ENCODE assay signal across 26 cellular contexts in the genomic region with DNA sequence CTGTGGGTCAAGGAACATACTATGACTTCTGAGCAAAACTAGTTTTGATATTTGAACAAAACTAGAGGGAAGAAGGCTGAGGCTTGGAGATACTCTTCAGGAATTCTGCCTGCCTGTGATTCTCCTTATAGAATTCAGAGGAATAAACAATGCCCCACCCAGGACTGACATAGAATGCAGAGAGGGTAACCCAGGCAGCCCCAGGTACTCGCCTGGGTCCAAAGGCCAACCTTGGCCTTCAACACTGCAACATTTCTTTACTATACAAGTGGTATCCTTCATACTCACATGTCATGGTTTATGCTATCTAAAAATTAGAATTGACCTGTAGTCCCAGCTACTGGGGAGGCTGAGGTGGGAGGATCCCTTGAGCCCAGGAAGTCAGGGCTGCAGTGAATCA.
"Had no signal": no experiment of that assay in that cellular context is flagged by ENCODE, and none has a peak within 500 bp of the region (broad histone marks: within the 10 kb centered on the region; RNA-seq: fewer than 3 reads in every experiment).

No MANE protein-coding gene starts in this region.

- H3K4me1 ChIP-seq: left lung, lower lobe of right lung, right atrium auricular region, thyroid gland, transverse colon, vagina had no signal

- H3K36me3 ChIP-seq: heart right ventricle, left lung, lower lobe of right lung, ovary, right atrium auricular region, spleen, thyroid gland, transverse colon, upper lobe of left lung, vagina had no signal

- H3K9me3 ChIP-seq: heart right ventricle, lower lobe of right lung, ovary, right atrium auricular region, testis, thyroid gland, transverse colon, upper lobe of left lung, vagina had no signal

- DNase-seq: heart right ventricle; kidney glomerular epithelial cell; left cardiac atrium; left lung; lower lobe of right lung; mammary epithelial cell; mesendoderm; naive thymus-derived CD4-positive, alpha-beta T cell; ovary; spleen; stimulated activated CD4-positive, alpha-beta T cell treated with anti-CD3 and anti-CD28 coated beads, Interleukin-1b, Interleukin-23, amount 100 ng/mL, for 48 hours; stimulated activated CD4-positive, alpha-beta T cell treated with anti-CD3 and anti-CD28 coated beads, Interleukin-2, amount 100 ng/mL, for 48 hours; stimulated activated CD4-positive, alpha-beta T cell treated with anti-CD3 and anti-CD28 coated beads, Interleukin-4, amount 100 ng/mL, for 4 hours; stimulated activated CD8-positive, alpha-beta memory T cell treated with anti-CD3 and anti-CD28 coated beads, Interleukin-4, amount 100 ng/mL, for 48 hours; stimulated activated naive CD4-positive, alpha-beta T cell treated with Interleukin-2 at 50 U/mL for 16 hours; stimulated activated naive CD8-positive, alpha-beta T cell treated with anti-CD3 and anti-CD28 coated beads, Interleukin-15, amount 100 ng/mL, for 72 hours; substantia nigra; testis; thyroid gland; transverse colon; upper lobe of left lung had no signal

- H3K27me3 ChIP-seq: heart right ventricle, hepatocyte, left lung, ovary, right atrium auricular region, spleen, testis, thyroid gland, transverse colon, upper lobe of left lung, vagina had no signal

- H3K4me3 ChIP-seq: heart right ventricle, hepatocyte, left lung, lower lobe of right lung, ovary, right atrium auricular region, skin epidermis, spleen, testis, thyroid gland, transverse colon, upper lobe of left lung, vagina had no signal

- H3K4me2 ChIP-seq: hepatocyte had no signal

- H3K27ac ChIP-seq: heart right ventricle, hepatocyte, left lung, lower lobe of right lung, ovary, right atrium auricular region, skin epidermis, spleen, testis, thyroid gland, transverse colon, upper lobe of left lung, vagina had no signal

- FAIRE-seq: keratinocyte had no signal

- H2AFZ ChIP-seq: hepatocyte had no signal
